In genomic region chr2:73020657-73021370, GRCh38 we compare ENCODE assay signal across 12 cellular contexts. TPM values are rescaled to one million over a fixed set of nuclear protein-coding genes. Genes with fewer than 3 reads are reported as not detected.
DNase-seq lines count a peak whose midpoint lies in the region; ATAC-seq and TF ChIP-seq lines count a peak whose summit lies in the region.
"Had no signal": no experiment of that assay in that cellular context is flagged by ENCODE, and none has a peak within 500 bp of the region (broad histone marks: within the 10 kb centered on the region; RNA-seq: fewer than 3 reads in every experiment).

No MANE protein-coding gene starts in this region.

- no peaks in the 10 kb centered on the region for H3K79me2 ChIP-seq in OCI-LY7 (ENCODE audit: insufficient read depth, low read depth, low read length)

- BruUV-seq in OCI-LY7 (replicated peaks; lab: Mats Ljungman, UMichigan): no TSS peak

- H3K4me3 ChIP-seq in OCI-LY7 (ENCODE audit: low read depth, low read length, poor library complexity, severe bottlenecking): no peak overlapping the region

- TF ChIP-seq CTCF in RWPE1 (conservative IDR thresholded peaks at IDR 0.05; ENCODE audit: low read depth) (no peak), OCI-LY7 (conservative IDR thresholded peaks at IDR 0.05; ENCODE audit: low read length) (no peak)

- peak; percentile 92 for DNase-seq in EH (ENCODE audit: low read depth)
- peak; percentile 6 for DNase-seq in RPMI7951 (ENCODE audit: low read depth)
- peak; percentile 89 for DNase-seq in fibroblast of peridontal ligament (ENCODE audit: extremely low read depth)
- peak; percentile 71 for DNase-seq in renal cortical epithelial cell (ENCODE audit: low read depth)
- no peak for DNase-seq in NCI-H526 treated with DMSO at 0.1 percent for 48 hours (lab: John Stamatoyannopoulos, UW)
- no peak for DNase-seq in RWPE1 (ENCODE audit: low spot score)
- no peak for DNase-seq in OCI-LY7 (ENCODE audit: low spot score)
- DNase-seq: activated B cell treated with CpG ODN at 0.5 μM for 24 hours, DMS79 treated with DMSO at 0.1 percent for 48 hours, NCI-H1694 treated with DMSO at 0.1 percent for 48 hours, small intestine had no signal

- H3K27ac ChIP-seq in RWPE1 (no peak overlapping the region), OCI-LY7 (ENCODE audit: low read depth, low read length, poor library complexity, severe bottlenecking) (no peak overlapping the region)

- no peaks in the 10 kb centered on the region for H4K20me1 ChIP-seq in OCI-LY7 (ENCODE audit: insufficient read depth, low read length)

- no peaks in the 10 kb centered on the region for H3K9me3 ChIP-seq in OCI-LY7 (ENCODE audit: low read length)

- POLR2A ChIA-PET in RWPE1 (lab: Yijun Ruan, JAX; ENCODE audit: low non-redundant PET) (no interaction called here), OCI-LY7 (lab: Charles Lee) (interaction anchor here (0.7 kb wide), 1 partner anchor 577 kb away, joined by 4 read pairs; no protein-coding TSS in a partner anchor)

- intact Hi-C loops in OCI-LY7 (cut with micrococcal nuclease; ENCODE audit: unreplicated experiment): no loop called here

- H3K4me1 ChIP-seq in OCI-LY7 (ENCODE audit: insufficient read depth, low read length, poor library complexity, severe bottlenecking): no peaks in the 10 kb centered on the region

- no peak overlapping the region for H2AFZ ChIP-seq in OCI-LY7 (ENCODE audit: low read length)

- H3K9me2 ChIP-seq in OCI-LY7 (ENCODE audit: insufficient read depth, low read length): no peaks in the 10 kb centered on the region

- H3K36me3 ChIP-seq in OCI-LY7 (ENCODE audit: insufficient read depth, low read length): no peaks in the 10 kb centered on the region

- H3K4me2 ChIP-seq in OCI-LY7 (ENCODE audit: low read length): no peak overlapping the region

- ATAC-seq in HG03097 (IDR thresholded peaks at IDR 0.05; ENCODE audit: low FRiP score, unreplicated experiment): no peak

- CTCF ChIA-PET in RWPE1 (lab: Yijun Ruan, JAX): no interaction called here
- CTCF ChIA-PET in OCI-LY7 (lab: Charles Lee; ENCODE audit: unreplicated experiment): no interaction called here

RNA-seq across cellular contexts. Expression of gene SFXN5, which starts 50.7 kb away (rescaled TPM):
- total RNA-seq in RPMI7951 (2014; rRNA removed; shearing (Covaris generic)): 8.7 and 18.3 TPM in 2 replicates
- total RNA-seq in renal cortical epithelial cell (5.9 and 16.0 TPM in 2 replicates), OCI-LY7 (2022) (9.9 and 10.5 TPM in 2 replicates)
- 4.5 and 7.8 TPM in 2 replicates for total RNA-seq in OCI-LY7 (2014; rRNA removed; shearing (Covaris generic))

Comparison
In these comparisons a context has a peak if more than half of its experiments do, and no peak if none do; other contexts are left out.
1. DNase-seq: peak in EH (single experiment), RPMI7951 (single experiment), fibroblast of peridontal ligament (single experiment) and renal cortical epithelial cell (single experiment); none in NCI-H526 treated with DMSO at 0.1 percent for 48 hours (single experiment), RWPE1 (single experiment) and OCI-LY7 (single experiment).